In genomic region chr7:139777304-139777890, GRCh38 we compare ENCODE assay signal across 9 cellular contexts. TPM values are rescaled to one million over a fixed set of nuclear protein-coding genes. Genes with fewer than 3 reads are reported as not detected.
A peak's percentile ranks its signal among the peaks of the same experiment; 100 is the strongest.
DNase-seq lines count a peak whose midpoint lies in the region; ATAC-seq, FAIRE-seq and TF ChIP-seq lines count a peak whose summit lies in the region.
"Had no signal": no experiment of that assay in that cellular context is flagged by ENCODE, and none has a peak within 500 bp of the region (broad histone marks: within the 10 kb centered on the region; RNA-seq: fewer than 3 reads in every experiment).

No MANE protein-coding gene starts in this region.

- H3K4me1 ChIP-seq in kidney (ENCODE audit: control insufficient read depth in 1 of 2, insufficient read depth in 1 of 2, low read depth in 1 of 2, low read length in 2 of 2) = peaks cover 12 to 18% of the 10 kb centered on the region in 2 donors

- peak overlapping the region; percentile 93 to 97 for H3K27ac ChIP-seq in kidney (ENCODE audit: low read depth in 2 of 2, low read length in 2 of 2)

- H3K36me3 Mint-ChIP-seq in brain = peaks cover 18% of the 10 kb centered on the region

- H3K9me3 ChIP-seq in kidney (ENCODE audit: control insufficient read depth in 1 of 2, low read length in 2 of 2) = no peaks in the 10 kb centered on the region

- no peak for TF ChIP-seq POLR2A in GM18505 (IDR thresholded peaks at IDR 0.05; ENCODE audit: borderline replicate concordance, extremely low read depth, insufficient read depth, insufficient read length)

- no peaks in the 10 kb centered on the region for H3K9me3 Mint-ChIP-seq in brain

- no peak for TF ChIP-seq CTCF in brain (conservative IDR thresholded peaks at IDR 0.05)
- TF ChIP-seq CTCF in kidney (IDR thresholded peaks at IDR 0.05; ENCODE audit: borderline replicate concordance, extremely low read depth, insufficient read depth) = no peak

- ATAC-seq in GM18505 (IDR thresholded peaks at IDR 0.05; ENCODE audit: unreplicated experiment) (peak; percentile 21), HG02970 (IDR thresholded peaks at IDR 0.05; ENCODE audit: low FRiP score, unreplicated experiment) (peak; percentile 14)

- FAIRE-seq in kidney (lab: Jason Lieb, UNC) = no peak
- FAIRE-seq: endometrium had no signal

- peaks cover 2 to 5% of the 10 kb centered on the region in 2 donors for H3K36me3 ChIP-seq in kidney (ENCODE audit: control insufficient read depth in 1 of 2, insufficient read depth in 2 of 2, low read length in 2 of 2)

- peak overlapping the region; percentile 92 to 94 for H3K9ac ChIP-seq in kidney (ENCODE audit: low read length in 2 of 2)

- DNase-seq in T follicular helper cell (ENCODE audit: low read depth) = peak; percentile 32
- DNase-seq in kidney = peak; percentile 84
- DNase-seq in stimulated activated CD4-positive, alpha-beta T cell treated with anti-CD3 and anti-CD28 coated beads, Interleukin-2, amount 100 ng/mL, for 4 hours (ENCODE audit: low read depth) = peak; percentile 18
- no peak for DNase-seq in NAMALWA (ENCODE audit: low spot score)
- DNase-seq in SKM-1 treated with dmso at 0.1 percent for 144 hours (lab: John Stamatoyannopoulos, UW; ENCODE audit: unreplicated experiment) = no peak

- intact Hi-C loops in kidney (cut with DNase I) = no loop called here

- peaks cover 57% of the 10 kb centered on the region for H3K4me1 Mint-ChIP-seq in brain

- H3K4me3 ChIP-seq in kidney (ENCODE audit: low read length in 2 of 2) = peak overlapping the region; percentile 70 to 90

- H3K4me3 Mint-ChIP-seq in brain = peak overlapping the region; percentile 95 to 100 (median 98)

- H3K27me3 Mint-ChIP-seq in brain = peaks cover 16% of the 10 kb centered on the region

- peak overlapping the region in 4 of 5 experiments; percentile 96 to 99 (median 98) for H3K27ac Mint-ChIP-seq in brain

RNA-seq across cellular contexts. Expression of gene HIPK2, which starts 0.4 kb away (rescaled TPM):
- 64.4 TPM for polyA plus RNA-seq in brain (ENCODE audit: insufficient read depth, low read depth, low replicate concordance)
- total RNA-seq in kidney = 153 TPM
- 9.6 TPM for polyA plus RNA-seq in kidney (ENCODE audit: insufficient read depth, low read depth, low replicate concordance)

RNA-seq across cellular contexts. Expression of gene TBXAS1, which starts 51.7 kb away (rescaled TPM):
- 3.7 TPM for polyA plus RNA-seq in brain (ENCODE audit: insufficient read depth, low read depth, low replicate concordance)
- 33.6 TPM for total RNA-seq in kidney
- polyA plus RNA-seq in kidney (ENCODE audit: insufficient read depth, low read depth, low replicate concordance) = 14.2 TPM

Comparison
In these comparisons a context has a peak if more than half of its experiments do, and no peak if none do; other contexts are left out.
1. DNase-seq: peak in T follicular helper cell (single experiment), kidney (single experiment) and stimulated activated CD4-positive, alpha-beta T cell treated with anti-CD3 and anti-CD28 coated beads, Interleukin-2, amount 100 ng/mL, for 4 hours (single experiment); none in NAMALWA (single experiment) and SKM-1 treated with dmso at 0.1 percent for 144 hours (single experiment).